Comparison of ENCODE assay signal across 1 cellular context in genomic region chr15:64877435-64877834, GRCh38.
TF ChIP-seq lines count a peak whose summit lies in the region.

No MANE protein-coding gene starts in this region.

TF ChIP-seq in H1, 55 proteins besides CTCF, POLR2A, EP300 and RAD21 (continued from another document):
- TF ChIP-seq, protein P1, sequence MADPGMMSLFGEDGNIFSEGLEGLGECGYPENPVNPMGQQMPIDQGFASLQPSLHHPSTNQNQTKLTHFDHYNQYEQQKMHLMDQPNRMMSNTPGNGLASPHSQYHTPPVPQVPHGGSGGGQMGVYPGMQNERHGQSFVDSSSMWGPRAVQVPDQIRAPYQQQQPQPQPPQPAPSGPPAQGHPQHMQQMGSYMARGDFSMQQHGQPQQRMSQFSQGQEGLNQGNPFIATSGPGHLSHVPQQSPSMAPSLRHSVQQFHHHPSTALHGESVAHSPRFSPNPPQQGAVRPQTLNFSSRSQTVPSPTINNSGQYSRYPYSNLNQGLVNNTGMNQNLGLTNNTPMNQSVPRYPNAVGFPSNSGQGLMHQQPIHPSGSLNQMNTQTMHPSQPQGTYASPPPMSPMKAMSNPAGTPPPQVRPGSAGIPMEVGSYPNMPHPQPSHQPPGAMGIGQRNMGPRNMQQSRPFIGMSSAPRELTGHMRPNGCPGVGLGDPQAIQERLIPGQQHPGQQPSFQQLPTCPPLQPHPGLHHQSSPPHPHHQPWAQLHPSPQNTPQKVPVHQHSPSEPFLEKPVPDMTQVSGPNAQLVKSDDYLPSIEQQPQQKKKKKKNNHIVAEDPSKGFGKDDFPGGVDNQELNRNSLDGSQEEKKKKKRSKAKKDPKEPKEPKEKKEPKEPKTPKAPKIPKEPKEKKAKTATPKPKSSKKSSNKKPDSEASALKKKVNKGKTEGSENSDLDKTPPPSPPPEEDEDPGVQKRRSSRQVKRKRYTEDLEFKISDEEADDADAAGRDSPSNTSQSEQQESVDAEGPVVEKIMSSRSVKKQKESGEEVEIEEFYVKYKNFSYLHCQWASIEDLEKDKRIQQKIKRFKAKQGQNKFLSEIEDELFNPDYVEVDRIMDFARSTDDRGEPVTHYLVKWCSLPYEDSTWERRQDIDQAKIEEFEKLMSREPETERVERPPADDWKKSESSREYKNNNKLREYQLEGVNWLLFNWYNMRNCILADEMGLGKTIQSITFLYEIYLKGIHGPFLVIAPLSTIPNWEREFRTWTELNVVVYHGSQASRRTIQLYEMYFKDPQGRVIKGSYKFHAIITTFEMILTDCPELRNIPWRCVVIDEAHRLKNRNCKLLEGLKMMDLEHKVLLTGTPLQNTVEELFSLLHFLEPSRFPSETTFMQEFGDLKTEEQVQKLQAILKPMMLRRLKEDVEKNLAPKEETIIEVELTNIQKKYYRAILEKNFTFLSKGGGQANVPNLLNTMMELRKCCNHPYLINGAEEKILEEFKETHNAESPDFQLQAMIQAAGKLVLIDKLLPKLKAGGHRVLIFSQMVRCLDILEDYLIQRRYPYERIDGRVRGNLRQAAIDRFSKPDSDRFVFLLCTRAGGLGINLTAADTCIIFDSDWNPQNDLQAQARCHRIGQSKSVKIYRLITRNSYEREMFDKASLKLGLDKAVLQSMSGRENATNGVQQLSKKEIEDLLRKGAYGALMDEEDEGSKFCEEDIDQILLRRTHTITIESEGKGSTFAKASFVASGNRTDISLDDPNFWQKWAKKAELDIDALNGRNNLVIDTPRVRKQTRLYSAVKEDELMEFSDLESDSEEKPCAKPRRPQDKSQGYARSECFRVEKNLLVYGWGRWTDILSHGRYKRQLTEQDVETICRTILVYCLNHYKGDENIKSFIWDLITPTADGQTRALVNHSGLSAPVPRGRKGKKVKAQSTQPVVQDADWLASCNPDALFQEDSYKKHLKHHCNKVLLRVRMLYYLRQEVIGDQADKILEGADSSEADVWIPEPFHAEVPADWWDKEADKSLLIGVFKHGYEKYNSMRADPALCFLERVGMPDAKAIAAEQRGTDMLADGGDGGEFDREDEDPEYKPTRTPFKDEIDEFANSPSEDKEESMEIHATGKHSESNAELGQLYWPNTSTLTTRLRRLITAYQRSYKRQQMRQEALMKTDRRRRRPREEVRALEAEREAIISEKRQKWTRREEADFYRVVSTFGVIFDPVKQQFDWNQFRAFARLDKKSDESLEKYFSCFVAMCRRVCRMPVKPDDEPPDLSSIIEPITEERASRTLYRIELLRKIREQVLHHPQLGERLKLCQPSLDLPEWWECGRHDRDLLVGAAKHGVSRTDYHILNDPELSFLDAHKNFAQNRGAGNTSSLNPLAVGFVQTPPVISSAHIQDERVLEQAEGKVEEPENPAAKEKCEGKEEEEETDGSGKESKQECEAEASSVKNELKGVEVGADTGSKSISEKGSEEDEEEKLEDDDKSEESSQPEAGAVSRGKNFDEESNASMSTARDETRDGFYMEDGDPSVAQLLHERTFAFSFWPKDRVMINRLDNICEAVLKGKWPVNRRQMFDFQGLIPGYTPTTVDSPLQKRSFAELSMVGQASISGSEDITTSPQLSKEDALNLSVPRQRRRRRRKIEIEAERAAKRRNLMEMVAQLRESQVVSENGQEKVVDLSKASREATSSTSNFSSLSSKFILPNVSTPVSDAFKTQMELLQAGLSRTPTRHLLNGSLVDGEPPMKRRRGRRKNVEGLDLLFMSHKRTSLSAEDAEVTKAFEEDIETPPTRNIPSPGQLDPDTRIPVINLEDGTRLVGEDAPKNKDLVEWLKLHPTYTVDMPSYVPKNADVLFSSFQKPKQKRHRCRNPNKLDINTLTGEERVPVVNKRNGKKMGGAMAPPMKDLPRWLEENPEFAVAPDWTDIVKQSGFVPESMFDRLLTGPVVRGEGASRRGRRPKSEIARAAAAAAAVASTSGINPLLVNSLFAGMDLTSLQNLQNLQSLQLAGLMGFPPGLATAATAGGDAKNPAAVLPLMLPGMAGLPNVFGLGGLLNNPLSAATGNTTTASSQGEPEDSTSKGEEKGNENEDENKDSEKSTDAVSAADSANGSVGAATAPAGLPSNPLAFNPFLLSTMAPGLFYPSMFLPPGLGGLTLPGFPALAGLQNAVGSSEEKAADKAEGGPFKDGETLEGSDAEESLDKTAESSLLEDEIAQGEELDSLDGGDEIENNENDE (IDR thresholded peaks at IDR 0.05; ENCODE audit: insufficient replicate concordance, low read length), result no peak
- TF ChIP-seq TAF7 (optimal IDR thresholded peaks at IDR 0.05; ENCODE audit: borderline replicate concordance, low read depth, low read length) (no peak), PHF8 (conservative IDR thresholded peaks at IDR 0.05; ENCODE audit: low read depth, low read length) (no peak), TBP (IDR thresholded peaks at IDR 0.05; ENCODE audit: low read depth, low read length) (no peak), CTBP2 (IDR thresholded peaks at IDR 0.05; ENCODE audit: borderline replicate concordance, insufficient read depth, insufficient read length, low read length) (no peak), KDM1A (IDR thresholded peaks at IDR 0.05; ENCODE audit: borderline replicate concordance, low read length) (no peak), CBX8 (IDR thresholded peaks at IDR 0.05; ENCODE audit: borderline replicate concordance, low read depth, low read length) (no peak), POU5F1 (IDR thresholded peaks at IDR 0.05; ENCODE audit: low read depth, low read length) (no peak), POLR2AphosphoS5 (IDR thresholded peaks at IDR 0.05; ENCODE audit: low read depth, low read length) (no peak), BCL11A (IDR thresholded peaks at IDR 0.05; ENCODE audit: low read depth in 2 of 2, low read length in 2 of 2) (no peak), FOSL1 (IDR thresholded peaks at IDR 0.05; ENCODE audit: insufficient read depth, low read depth, low read length) (no peak)
TF ChIP-seq in H1: peak in this region for 0.
